Comparison of ENCODE assay signal across 2 cellular contexts in the genomic region with DNA sequence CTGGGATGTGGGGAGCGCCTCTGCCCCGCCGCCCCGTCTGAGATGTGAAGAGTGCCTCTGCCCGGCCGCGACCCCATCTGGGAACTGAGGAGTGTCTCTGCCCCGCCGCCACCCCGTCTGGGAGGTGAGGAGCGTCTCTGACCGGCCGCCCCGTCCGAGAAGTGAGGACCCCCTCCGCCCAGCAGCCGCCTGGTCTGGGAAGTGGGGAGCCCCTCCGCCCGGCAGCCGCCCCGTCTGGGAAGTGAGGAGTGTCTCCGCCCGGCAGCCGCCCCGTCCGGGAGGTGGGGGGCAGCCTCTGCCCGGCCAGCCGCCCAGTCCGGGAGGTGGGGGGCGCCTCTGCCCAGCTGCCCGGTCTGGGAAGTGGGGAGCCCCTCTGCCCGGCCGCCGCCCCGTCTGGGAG. TPM values are rescaled to one million over a fixed set of nuclear protein-coding genes. Genes with fewer than 3 reads are reported as not detected.
"Had no signal": no experiment of that assay in that cellular context is flagged by ENCODE, and none has a peak within 500 bp of the region (broad histone marks: within the 10 kb centered on the region; RNA-seq: fewer than 3 reads in every experiment).

No MANE protein-coding gene starts in this region.

RNA-seq across cellular contexts. Expression of gene GPX6, which starts 13.5 kb away (rescaled TPM):
- total RNA-seq: G401, GM12878 had no signal
- polyA plus RNA-seq: GM12878 had no signal

RNA-seq across cellular contexts. Expression of gene GPX5, which starts 23.5 kb away (rescaled TPM):
- total RNA-seq: G401, GM12878 had no signal
- polyA plus RNA-seq: GM12878 had no signal
